3 cellular contexts compared by ENCODE assay signal in genomic region chr6:2593167-2593566, GRCh38.
"Had no signal": no experiment of that assay in that cellular context is flagged by ENCODE, and none has a peak within 500 bp of the region (broad histone marks: within the 10 kb centered on the region; RNA-seq: fewer than 3 reads in every experiment).

No MANE protein-coding gene starts in this region.

- ATAC-seq: GM12878 had no signal

- DNase-seq: GDM1, GF-D8 had no signal

- H3K4me3 ChIP-seq: GM12878 had no signal
